Comparison of ENCODE assay signal across 12 cellular contexts in genomic region chr12:91685917-91686316, GRCh38.
A peak's percentile ranks its signal among the peaks of the same experiment; 100 is the strongest.
DNase-seq lines count a peak whose midpoint lies in the region; ATAC-seq, FAIRE-seq and TF ChIP-seq lines count a peak whose summit lies in the region.
"Had no signal": no experiment of that assay in that cellular context is flagged by ENCODE, and none has a peak within 500 bp of the region (broad histone marks: within the 10 kb centered on the region; RNA-seq: fewer than 3 reads in every experiment).

No MANE protein-coding gene starts in this region.

- H3K79me2 ChIP-seq in PC-3 (ENCODE audit: low read length), result no peaks in the 10 kb centered on the region
- H3K79me2 ChIP-seq in endothelial cell of umbilical vein (ENCODE audit: control insufficient read depth, insufficient read depth, low read length), result no peaks in the 10 kb centered on the region

- CTCF ChIA-PET in PC-3 (lab: Charles Lee) (no interaction called here), endothelial cell of umbilical vein (lab: Charles Lee) (interaction anchor here (0.9 to 1.5 kb wide), 2 partner anchors 13 to 359 kb away, joined by 3 read pairs; no protein-coding TSS in a partner anchor)

- H3K27me3 ChIP-seq in PC-3 (ENCODE audit: low read length) (no peaks in the 10 kb centered on the region), endothelial cell of umbilical vein (ENCODE audit: control insufficient read depth in 2 of 2, insufficient read depth in 2 of 2, low read length in 2 of 2) (no peaks in the 10 kb centered on the region)
- H3K27me3 ChIP-seq: gastrocnemius medialis had no signal

- H3K9me2 ChIP-seq in PC-3 (replicated peaks; ENCODE audit: low read length), result no peaks in the 10 kb centered on the region

- H3K9me3 ChIP-seq in PC-3 (ENCODE audit: low read length) (no peaks in the 10 kb centered on the region), endothelial cell of umbilical vein (replicated peaks; ENCODE audit: control insufficient read depth, insufficient read depth, low read length) (no peaks in the 10 kb centered on the region)
- H3K9me3 ChIP-seq: gastrocnemius medialis had no signal

- peak; percentile 58 for ATAC-seq in PC-3
- ATAC-seq in GM21360 (IDR thresholded peaks at IDR 0.05; ENCODE audit: unreplicated experiment), result no peak
- ATAC-seq in GM18870 (IDR thresholded peaks at IDR 0.05; ENCODE audit: unreplicated experiment), result no peak
- no peak for ATAC-seq in HG02870 (IDR thresholded peaks at IDR 0.05; ENCODE audit: unreplicated experiment)
- ATAC-seq: gastrocnemius medialis had no signal

- H3K27ac ChIP-seq in PC-3 (ENCODE audit: low read length) (peak overlapping the region; percentile 81), endothelial cell of umbilical vein (ENCODE audit: insufficient read depth, low read depth, low read length) (no peak overlapping the region)
- H3K27ac ChIP-seq: gastrocnemius medialis had no signal

- H3K9me1 ChIP-seq in endothelial cell of umbilical vein (replicated peaks; ENCODE audit: control insufficient read depth, extremely low read depth, insufficient read depth, low read length), result no peaks in the 10 kb centered on the region

- H2AFZ ChIP-seq in PC-3 (ENCODE audit: low read length) (no peak overlapping the region), endothelial cell of umbilical vein (ENCODE audit: low read depth, low read length) (no peak overlapping the region)

- POLR2A ChIA-PET in PC-3 (lab: Charles Lee; ENCODE audit: unreplicated experiment) (no interaction called here), endothelial cell of umbilical vein (lab: Charles Lee) (no interaction called here)

- H3K4me3 ChIP-seq in PC-3 (ENCODE audit: low read length) (no peak overlapping the region), endothelial cell of umbilical vein (replicated peaks in 1 of 3; ENCODE audit: insufficient read depth in 1 of 3, low read depth in 1 of 3, low read length in 3 of 3) (no peak overlapping the region), retinal pigment epithelial cell (ENCODE audit: low read length) (no peak overlapping the region)
- H3K4me3 ChIP-seq: gastrocnemius medialis had no signal

- H3K9ac ChIP-seq in PC-3 (ENCODE audit: low read length) (peak overlapping the region; percentile 62), endothelial cell of umbilical vein (replicated peaks; ENCODE audit: extremely low read depth, insufficient read depth, low read length) (no peak overlapping the region)

- H4K20me1 ChIP-seq in PC-3 (ENCODE audit: low read length), result no peaks in the 10 kb centered on the region
- H4K20me1 ChIP-seq in endothelial cell of umbilical vein (replicated peaks; ENCODE audit: control insufficient read depth, extremely low read depth, insufficient read depth, low read length), result no peaks in the 10 kb centered on the region

- peak; percentile 15 for DNase-seq in activated CD8-positive, alpha-beta memory T cell treated with anti-CD3 and anti-CD28 coated beads, Interleukin-2, amount 50 U/mL, for 4 hours
- no peak for DNase-seq in activated CD8-positive, alpha-beta memory T cell treated with anti-CD3 and anti-CD28 coated beads for 24 hours
- peak; percentile 85 for DNase-seq in PC-3
- DNase-seq in endothelial cell of umbilical vein (ENCODE audit: low read depth, low spot score), result peak; percentile 17
- DNase-seq in retinal pigment epithelial cell (ENCODE audit: low read depth), result peak; percentile 18
- DNase-seq: gastrocnemius medialis; NK-92 treated with Interleukin-12 subunit alpha and Interleukin-12 subunit beta, amount 100 ng/mL, for 24 hours; nucleus accumbens had no signal

- H3K36me3 ChIP-seq in PC-3 (ENCODE audit: low read depth, low read length), result no peaks in the 10 kb centered on the region
- H3K36me3 ChIP-seq in endothelial cell of umbilical vein (ENCODE audit: control insufficient read depth in 2 of 2, extremely low read depth in 1 of 2, insufficient read depth in 2 of 2, low read length in 2 of 2), result no peaks in the 10 kb centered on the region
- H3K36me3 ChIP-seq: gastrocnemius medialis had no signal

- FAIRE-seq in endothelial cell of umbilical vein (lab: Jason Lieb, UNC), result no peak
- FAIRE-seq: TTC549 had no signal

- dilution Hi-C loops in endothelial cell of umbilical vein (cut with MboI; ENCODE audit: extremely low pct_ligation_motif_present, low sequenced_read_pairs), result no loop called here

- TF ChIP-seq CTCF in PC-3 (conservative IDR thresholded peaks at IDR 0.05; ENCODE audit: low read depth, low read length) (no peak), endothelial cell of umbilical vein (IDR thresholded peaks at IDR 0.05; ENCODE audit: extremely low read depth in 1 of 2, insufficient read depth in 1 of 2, low read depth in 1 of 2, low read length in 2 of 2) (no peak), retinal pigment epithelial cell (conservative IDR thresholded peaks at IDR 0.05; ENCODE audit: low read depth, low read length) (no peak)

- intact Hi-C loops in PC-3 (cut with micrococcal nuclease) (loop anchor here (10.0 kb wide), 1 partner anchor 271 kb away; no protein-coding TSS in a partner anchor), endothelial cell of umbilical vein (cut with micrococcal nuclease) (no loop called here)

- no TSS peak for BruUV-seq in PC-3 (replicated peaks; lab: Mats Ljungman, UMichigan)
- BruUV-seq in endothelial cell of umbilical vein (replicated peaks; lab: Mats Ljungman, UMichigan), result no TSS peak

- H3K4me2 ChIP-seq in PC-3 (ENCODE audit: low read length), result peak overlapping the region; percentile 27
- no peak overlapping the region for H3K4me2 ChIP-seq in endothelial cell of umbilical vein (ENCODE audit: insufficient read depth, low read length)

- TF ChIP-seq POLR2A in endothelial cell of umbilical vein (IDR thresholded peaks at IDR 0.05; ENCODE audit: low read depth, low read length), result no peak

- H3K4me1 ChIP-seq in PC-3 (ENCODE audit: insufficient read depth, low read length) (peaks cover 33% of the 10 kb centered on the region), endothelial cell of umbilical vein (ENCODE audit: control insufficient read depth, extremely low read depth, insufficient read depth, low read length) (peaks cover 4% of the 10 kb centered on the region)
- H3K4me1 ChIP-seq: gastrocnemius medialis had no signal

- no peaks in the 10 kb centered on the region for H3F3A ChIP-seq in PC-3 (ENCODE audit: low read length, unreplicated experiment)

TF ChIP-seq in endothelial cell of umbilical vein, 7 proteins besides CTCF, POLR2A, EP300 and RAD21:
- TF ChIP-seq FOS (IDR thresholded peaks at IDR 0.05; ENCODE audit: borderline replicate concordance, insufficient read depth, low read length) (peak; percentile 13), GATA2 (IDR thresholded peaks at IDR 0.05; ENCODE audit: insufficient read depth, insufficient read length, low read depth, low read length) (no peak), EZH2 (IDR thresholded peaks at IDR 0.05; ENCODE audit: borderline replicate concordance, low read depth, low read length, severe bottlenecking) (no peak), POLR2AphosphoS5 (IDR thresholded peaks at IDR 0.05; ENCODE audit: insufficient read depth, low read depth, low read length) (no peak), JUN (IDR thresholded peaks at IDR 0.05; ENCODE audit: borderline replicate concordance, insufficient read depth, insufficient read length, low read depth) (peak; percentile 46), MYC (IDR thresholded peaks at IDR 0.05; ENCODE audit: low read depth, low read length) (no peak)
- TF ChIP-seq, protein P1, sequence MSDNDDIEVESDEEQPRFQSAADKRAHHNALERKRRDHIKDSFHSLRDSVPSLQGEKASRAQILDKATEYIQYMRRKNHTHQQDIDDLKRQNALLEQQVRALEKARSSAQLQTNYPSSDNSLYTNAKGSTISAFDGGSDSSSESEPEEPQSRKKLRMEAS (IDR thresholded peaks at IDR 0.05; ENCODE audit: insufficient read depth, insufficient read length), result no peak
